ENCODE assay signal across 8 cellular contexts in the genomic region with DNA sequence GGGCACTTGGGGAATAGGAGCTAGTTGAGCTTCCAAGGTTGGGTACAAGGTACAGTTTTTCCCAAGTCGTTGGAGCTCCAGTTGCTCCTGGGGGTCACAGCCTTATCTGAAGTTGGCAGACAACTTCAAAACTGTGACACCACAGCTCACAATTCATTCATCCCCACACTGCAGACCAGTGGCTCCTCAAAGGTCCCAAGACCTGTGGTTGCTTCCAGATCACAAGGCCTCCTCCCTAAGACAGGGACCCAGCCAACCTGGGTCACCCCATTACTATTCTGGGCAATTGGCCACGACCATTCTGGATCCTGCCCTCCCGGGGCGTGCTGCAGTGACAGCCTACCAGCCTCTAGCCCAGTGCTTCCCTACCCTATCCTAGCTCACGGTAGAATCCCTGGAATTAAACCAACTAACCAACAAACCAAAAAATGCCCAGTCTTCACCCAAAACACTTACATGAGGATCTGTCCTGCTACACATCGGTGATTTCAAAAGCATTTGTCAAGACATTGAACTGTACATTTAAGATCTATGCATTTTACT. TPM values are rescaled to one million over a fixed set of nuclear protein-coding genes. Genes with fewer than 3 reads are reported as not detected.
DNase-seq lines count a peak whose midpoint lies in the region; ATAC-seq and TF ChIP-seq lines count a peak whose summit lies in the region.

No MANE protein-coding gene starts in this region.

- CTCF ChIA-PET in Caco-2 (lab: Charles Lee) (interaction anchor here (0.6 to 3.9 kb wide), 19 partner anchors 10 to 678 kb away, joined by 3 to 66 read pairs (median 4); a partner anchor contains a TSS), mammary epithelial cell (lab: Charles Lee; ENCODE audit: low non-redundant PET) (interaction anchor here (0.5 to 1.6 kb wide), 3 partner anchors 14 to 160 kb away, joined by 4 to 9 read pairs (median 8); no protein-coding TSS in a partner anchor)

- H3K4me1 ChIP-seq in Caco-2 (peaks cover 18% of the 10 kb centered on the region), mammary epithelial cell (ENCODE audit: insufficient read depth, low read length) (peaks cover 21% of the 10 kb centered on the region), mucosa of descending colon (ENCODE audit: low read depth) (peaks cover 51% of the 10 kb centered on the region)

- DNase-seq in Caco-2 (no peak), mammary epithelial cell (peak; percentile 29), mucosa of descending colon (peak in 1 of 3 donors; percentile 32), SIG-M5 treated with dmso at 0.1 percent for 504 hours (lab: John Stamatoyannopoulos, UW; ENCODE audit: unreplicated experiment) (no peak), omental fat pad (ENCODE audit: low spot score) (no peak)

- H3K27ac ChIP-seq in KOPT-K1 (ENCODE audit: low read depth, low read length, poor library complexity, severe bottlenecking) (peak overlapping the region; percentile 74), mammary epithelial cell (ENCODE audit: insufficient read depth, low read depth, low read length) (peak overlapping the region; percentile 41)

- ATAC-seq in mucosa of descending colon (no peak), GM19395 (IDR thresholded peaks at IDR 0.05; ENCODE audit: unreplicated experiment) (no peak), omental fat pad (ENCODE audit: low FRiP score) (no peak), GM19328 (IDR thresholded peaks at IDR 0.05; ENCODE audit: unreplicated experiment) (no peak)

- H3K4me2 ChIP-seq in mammary epithelial cell (ENCODE audit: insufficient read depth, low read depth, low read length) = peak overlapping the region; percentile 99

- H3K27me3 ChIP-seq in Caco-2 (replicated peaks; ENCODE audit: control insufficient read depth, insufficient read depth, low read length) (no peaks in the 10 kb centered on the region), mammary epithelial cell (ENCODE audit: insufficient read depth, low read length) (no peaks in the 10 kb centered on the region)

- peak overlapping the region; percentile 79 for H2AFZ ChIP-seq in mammary epithelial cell (ENCODE audit: low read depth, low read length)

- H3K9me3 ChIP-seq in Caco-2 (no peaks in the 10 kb centered on the region), KOPT-K1 (ENCODE audit: insufficient read depth, low read length, poor library complexity, severe bottlenecking) (no peaks in the 10 kb centered on the region), mammary epithelial cell (replicated peaks; ENCODE audit: insufficient read depth, low read length) (no peaks in the 10 kb centered on the region), mucosa of descending colon (no peaks in the 10 kb centered on the region)

- H3K9ac ChIP-seq in mammary epithelial cell (ENCODE audit: insufficient read depth, low read length) = peak overlapping the region; percentile 46

- TF ChIP-seq CTCF in Caco-2 (IDR thresholded peaks at IDR 0.05; ENCODE audit: insufficient read depth in 1 of 2, low read depth in 1 of 2, low read length in 1 of 2, severe bottlenecking in 1 of 2, unreplicated experiment in 1 of 2) (no peak), mammary epithelial cell (conservative IDR thresholded peaks at IDR 0.05 in 1 of 2, IDR thresholded peaks at IDR 0.05 in 1 of 2; ENCODE audit: extremely low read depth in 1 of 2, insufficient read depth in 1 of 2, low read depth in 1 of 2, low read length in 2 of 2) (no peak), mucosa of descending colon (IDR thresholded peaks at IDR 0.05) (no peak), omental fat pad (IDR thresholded peaks at IDR 0.05) (no peak)

- BruUV-seq in Caco-2 (replicated peaks; lab: Mats Ljungman, UMichigan) (TSS peak; percentile 69), mammary epithelial cell (replicated peaks; lab: Mats Ljungman, UMichigan) (TSS peak; percentile 100)

- dilution Hi-C loops in mammary epithelial cell (cut with HindIII; ENCODE audit: low sequenced_read_pairs) = loop anchor here (5.0 kb wide), 1 partner anchor 35 kb away; no protein-coding TSS in a partner anchor

- H3K27ac Mint-ChIP-seq in Caco-2 (ENCODE audit: unreplicated experiment) = peak overlapping the region; percentile 84

- H3K4me3 ChIP-seq in Caco-2 (ENCODE audit: low read depth, low read length) = peak overlapping the region; percentile 98
- peak overlapping the region; percentile 47 to 84 (median 49) for H3K4me3 ChIP-seq in mammary epithelial cell (replicated peaks in 1 of 3; ENCODE audit: insufficient read depth in 1 of 3, low read depth in 2 of 3, low read length in 3 of 3)
- peak overlapping the region; percentile 46 for H3K4me3 ChIP-seq in mucosa of descending colon

- H3K79me2 ChIP-seq in mammary epithelial cell (ENCODE audit: insufficient read depth, low read length) = peaks cover 33% of the 10 kb centered on the region

- H4K20me1 ChIP-seq in mammary epithelial cell (ENCODE audit: insufficient read depth, low read length) = no peaks in the 10 kb centered on the region

- WGBS in mammary epithelial cell (ENCODE audit: low coverage, missing lambda C conversion rate) = 0% methylated on average over 5 of the region's 6 CpGs

- H3K36me3 ChIP-seq in Caco-2 (ENCODE audit: control insufficient read depth, insufficient read depth, low read length) (no peaks in the 10 kb centered on the region; the same call in 1 of the 2 replicates), KOPT-K1 (ENCODE audit: insufficient read depth, low read length) (peaks cover 33% of the 10 kb centered on the region), mammary epithelial cell (ENCODE audit: insufficient read depth, low read length) (peaks cover 7% of the 10 kb centered on the region), mucosa of descending colon (ENCODE audit: low read depth) (peaks cover 4% of the 10 kb centered on the region)

- H3K4me3 Mint-ChIP-seq in Caco-2 (ENCODE audit: unreplicated experiment) = peak overlapping the region; percentile 89

- POLR2A ChIA-PET in Caco-2 (lab: Charles Lee) = interaction anchor here (0.5 to 2.2 kb wide), 11 partner anchors 10 to 262 kb away, joined by 3 to 22 read pairs (median 4); a partner anchor contains a TSS

- in situ Hi-C loops in mammary epithelial cell (cut with MboI; ENCODE audit: low sequenced_read_pairs in 2 of 2) = no loop called here

- H3K9me3 Mint-ChIP-seq in Caco-2 (ENCODE audit: unreplicated experiment) = no peaks in the 10 kb centered on the region

- H3K4me1 Mint-ChIP-seq in Caco-2 (ENCODE audit: low read depth, unreplicated experiment) = peaks cover 19% of the 10 kb centered on the region

- H3K27me3 Mint-ChIP-seq in Caco-2 (ENCODE audit: insufficient read depth, unreplicated experiment) = no peaks in the 10 kb centered on the region

- H3K36me3 Mint-ChIP-seq in Caco-2 (ENCODE audit: insufficient read depth, unreplicated experiment) = peaks cover 27% of the 10 kb centered on the region

- intact Hi-C loops in Caco-2 (cut with micrococcal nuclease; ENCODE audit: unreplicated experiment) = loop anchor here (1.0 to 5.0 kb wide), 3 partner anchors 14 to 135 kb away; no protein-coding TSS in a partner anchor
- intact Hi-C loops in mammary epithelial cell (cut with micrococcal nuclease) = loop anchor here (1.0 to 2.0 kb wide), 3 partner anchors 15 to 24 kb away; a partner anchor contains a TSS
- intact Hi-C loops in mucosa of descending colon (cut with DNase I, micrococcal nuclease) = no loop called here

RNA-seq across cellular contexts. Expression of a gene that starts 0.9 kb away (rescaled TPM):
- 24.1 and 24.5 TPM in 2 replicates for total RNA-seq in Caco-2 (2022)
- total RNA-seq in mammary epithelial cell = 1 to 10 TPM; 5.8 to 6.9 TPM
- 19.4 TPM for polyA plus RNA-seq in mammary epithelial cell
- 10.4 TPM for polyA minus RNA-seq in mammary epithelial cell
- total RNA-seq in mucosa of descending colon = 10 to 100 TPM; 26.8 to 43.3 (median 40.6) TPM
- total RNA-seq in omental fat pad = 1 to 10 TPM; 3.8 to 5.4 (median 4.3) TPM

RNA-seq across cellular contexts. Expression of a gene that starts 17.8 kb away (rescaled TPM):
- total RNA-seq in Caco-2 (2022) (3.2 and 4.8 TPM in 2 replicates), mammary epithelial cell (1,000 to 10,000 TPM; 2,888 to 3,171 TPM), mucosa of descending colon (100 to 1,000 TPM in 2 of 3 donors, 10 to 100 TPM in 1; 54.6 to 376 (median 150) TPM), omental fat pad (1,000 to 10,000 TPM; 1,558 to 2,934 (median 2,167) TPM)
- 6,743 TPM for polyA plus RNA-seq in mammary epithelial cell
- 4,799 TPM for polyA minus RNA-seq in mammary epithelial cell

RNA-seq across cellular contexts. Expression of a gene that starts 18.2 kb away (rescaled TPM):
- total RNA-seq in Caco-2 (2022) (19.8 and 20.7 TPM in 2 replicates), mammary epithelial cell (10 to 100 TPM; 28.2 to 65.9 TPM), mucosa of descending colon (10 to 100 TPM; 48.8 to 98.2 (median 96.6) TPM), omental fat pad (10 to 100 TPM in 1 of 4 donors, 1 to 10 TPM in 3; 3.6 to 11.5 (median 8.2) TPM)
- polyA plus RNA-seq in mammary epithelial cell = 43.7 TPM
- polyA minus RNA-seq in mammary epithelial cell = 77.9 TPM

RNA-seq across cellular contexts. Expression of a gene that starts 28.5 kb away (rescaled TPM):
- total RNA-seq in Caco-2 (2022) = 20.2 and 22.3 TPM in 2 replicates
- total RNA-seq in mammary epithelial cell = 10 to 100 TPM in 1 of 2 donors, 1 to 10 TPM in 1; 8.0 to 32.4 TPM
- 21.2 TPM for polyA plus RNA-seq in mammary epithelial cell
- polyA minus RNA-seq in mammary epithelial cell = 11.9 TPM
- total RNA-seq in mucosa of descending colon = 10 to 100 TPM; 28.5 to 45.3 (median 42.6) TPM
- total RNA-seq in omental fat pad = 10 to 100 TPM; 16.4 to 34.8 (median 21.4) TPM

RNA-seq across cellular contexts. Expression of a gene that starts 39.2 kb away (rescaled TPM):
- total RNA-seq in Caco-2 (2022) = 30.7 and 38.4 TPM in 2 replicates
- total RNA-seq in mammary epithelial cell = 100 to 1,000 TPM; 117 to 138 TPM
- polyA plus RNA-seq in mammary epithelial cell = 34.2 TPM
- 75.7 TPM for polyA minus RNA-seq in mammary epithelial cell
- total RNA-seq in mucosa of descending colon = 100 to 1,000 TPM in 1 of 3 donors, 10 to 100 TPM in 2; 78.2 to 107 (median 78.6) TPM
- total RNA-seq in omental fat pad = 100 to 1,000 TPM in 1 of 4 donors, 10 to 100 TPM in 3; 79.2 to 179 (median 82.8) TPM

Comparison
In these comparisons a context has a peak if more than half of its experiments do, and no peak if none do; other contexts are left out.
1. H3K4me3 ChIP-seq: peak in every context shown above with its lines; median percentile 98 in Caco-2; 49 in mammary epithelial cell; 46 in mucosa of descending colon.
2. intact Hi-C loops: an anchor here in Caco-2 (1.0 to 5.0 kb wide) and mammary epithelial cell (1.0 to 2.0 kb wide); none called in mucosa of descending colon.